ENCODE assay signal across 19 cellular contexts in genomic region chr2:189624648-189625355, GRCh38. TPM values are rescaled to one million over a fixed set of nuclear protein-coding genes. Genes with fewer than 3 reads are reported as not detected.
DNase-seq lines count a peak whose midpoint lies in the region; ATAC-seq, FAIRE-seq and TF ChIP-seq lines count a peak whose summit lies in the region.
"Had no signal": no experiment of that assay in that cellular context is flagged by ENCODE, and none has a peak within 500 bp of the region (broad histone marks: within the 10 kb centered on the region; RNA-seq: fewer than 3 reads in every experiment).

No MANE protein-coding gene starts in this region.

- H3K27me3 Mint-ChIP-seq in activated CD8-positive, alpha-beta T cell treated with anti-CD3 and anti-CD28 coated beads for 36 hours: no peaks in the 10 kb centered on the region
- H3K27me3 Mint-ChIP-seq in activated CD8-positive, alpha-beta T cell treated with anti-CD3 and anti-CD28 coated beads, Interleukin-2, amount 10 ng/mL, durations not matched to agents 7 days and 5 days (ENCODE audit: low read depth): no peaks in the 10 kb centered on the region

- H3K9me3 ChIP-seq in parathyroid adenoma (ENCODE audit: control insufficient read depth, low read length) (no peaks in the 10 kb centered on the region), HAP-1 (no peaks in the 10 kb centered on the region), GM23248 (ENCODE audit: low read depth) (no peaks in the 10 kb centered on the region)
- H3K9me3 ChIP-seq: right atrium auricular region had no signal

- H3K9me3 Mint-ChIP-seq in activated CD8-positive, alpha-beta T cell treated with anti-CD3 and anti-CD28 coated beads for 36 hours: no peaks in the 10 kb centered on the region
- no peaks in the 10 kb centered on the region for H3K9me3 Mint-ChIP-seq in activated CD8-positive, alpha-beta T cell treated with anti-CD3 and anti-CD28 coated beads, Interleukin-2, amount 10 ng/mL, durations not matched to agents 7 days and 5 days (ENCODE audit: insufficient read depth)
- H3K9me3 Mint-ChIP-seq: CD4-positive, CD25-positive, alpha-beta regulatory T cell; neural crest cell had no signal

- no peaks in the 10 kb centered on the region for H3K79me2 ChIP-seq in parathyroid adenoma
- H3K79me2 ChIP-seq in GM23248 (ENCODE audit: insufficient read depth): no peaks in the 10 kb centered on the region

- WGBS in GM23248 (ENCODE audit: low coverage in 1 of 2, low lambda C conversion rate in 2 of 2, missing lambda C conversion rate in 2 of 2), 2 experiments: 82 to 87% methylated on average over 3 of the region's 3 CpGs

- FAIRE-seq in bronchial epithelial cell (lab: Jason Lieb, UNC): no peak

- H3K4me3 ChIP-seq in bronchial epithelial cell (ENCODE audit: low read depth, low read length) (no peak overlapping the region), parathyroid adenoma (ENCODE audit: low read depth, low read length) (no peak overlapping the region), HAP-1 (no peak overlapping the region), GM23248 (no peak overlapping the region)
- H3K4me3 ChIP-seq: right atrium auricular region had no signal

- no peaks in the 10 kb centered on the region for H3K36me3 Mint-ChIP-seq in activated CD8-positive, alpha-beta T cell treated with anti-CD3 and anti-CD28 coated beads for 36 hours (ENCODE audit: low read depth)
- no peaks in the 10 kb centered on the region for H3K36me3 Mint-ChIP-seq in activated CD8-positive, alpha-beta T cell treated with anti-CD3 and anti-CD28 coated beads, Interleukin-2, amount 10 ng/mL, durations not matched to agents 7 days and 5 days (ENCODE audit: low read depth)
- H3K36me3 Mint-ChIP-seq: CD4-positive, CD25-positive, alpha-beta regulatory T cell had no signal

- H3K4me1 ChIP-seq in parathyroid adenoma (peaks cover 7% of the 10 kb centered on the region), HAP-1 (no peaks in the 10 kb centered on the region), GM23248 (ENCODE audit: insufficient read depth) (no peaks in the 10 kb centered on the region)
- H3K4me1 ChIP-seq: right atrium auricular region had no signal

- ATAC-seq in activated CD8-positive, alpha-beta T cell treated with anti-CD3 and anti-CD28 coated beads for 36 hours: peak; percentile 62
- no peak for ATAC-seq in activated CD8-positive, alpha-beta T cell treated with anti-CD3 and anti-CD28 coated beads, Interleukin-2, amount 10 ng/mL, durations not matched to agents 7 days and 5 days
- ATAC-seq: SK-N-SH treated with all-trans-retinoic acid at 6 μM for 48 hours had no signal

- no peak overlapping the region for H3K27ac Mint-ChIP-seq in activated CD8-positive, alpha-beta T cell treated with anti-CD3 and anti-CD28 coated beads for 36 hours
- no peak overlapping the region for H3K27ac Mint-ChIP-seq in activated CD8-positive, alpha-beta T cell treated with anti-CD3 and anti-CD28 coated beads, Interleukin-2, amount 10 ng/mL, durations not matched to agents 7 days and 5 days

- peak; percentile 4 for DNase-seq in activated CD8-positive, alpha-beta T cell treated with anti-CD3 and anti-CD28 coated beads for 36 hours
- DNase-seq in activated CD8-positive, alpha-beta T cell treated with anti-CD3 and anti-CD28 coated beads, Interleukin-2, amount 10 ng/mL, durations not matched to agents 7 days and 5 days: no peak
- peak; percentile 40 for DNase-seq in NCI-H510A (lab: John Stamatoyannopoulos, UW)
- peak; percentile 70 for DNase-seq in bronchial epithelial cell (ENCODE audit: low read depth)
- DNase-seq in HAP-1 (ENCODE audit: low spot score in 2 of 2): no peak
- DNase-seq in GM23248: no peak
- no peak for DNase-seq in AG08396 (ENCODE audit: low spot score)
- DNase-seq: ACHN; CD4-positive, CD25-positive, alpha-beta regulatory T cell; cortex of kidney; KBM-7; NCI-H1105; NCI-H2227 treated with DMSO at 0.1 percent for 48 hours had no signal

- CTCF ChIA-PET in activated CD8-positive, alpha-beta T cell treated with anti-CD3 and anti-CD28 coated beads for 36 hours (lab: Charles Lee): interaction anchor here (1.0 to 1.4 kb wide), 3 partner anchors 10 to 122 kb away, joined by 3 to 4 read pairs (median 3); no protein-coding TSS in a partner anchor
- CTCF ChIA-PET in activated CD8-positive, alpha-beta T cell treated with anti-CD3 and anti-CD28 coated beads, Interleukin-2, amount 10 ng/mL, durations not matched to agents 7 days and 5 days (lab: Charles Lee): no interaction called here

- H3K27ac ChIP-seq in parathyroid adenoma (no peak overlapping the region), GM23248 (no peak overlapping the region)
- H3K27ac ChIP-seq: epithelial cell of prostate, HL-60, right atrium auricular region had no signal

- H3K4me1 Mint-ChIP-seq in activated CD8-positive, alpha-beta T cell treated with anti-CD3 and anti-CD28 coated beads for 36 hours (ENCODE audit: low read depth): peaks cover 20% of the 10 kb centered on the region
- H3K4me1 Mint-ChIP-seq in activated CD8-positive, alpha-beta T cell treated with anti-CD3 and anti-CD28 coated beads, Interleukin-2, amount 10 ng/mL, durations not matched to agents 7 days and 5 days (ENCODE audit: low read depth): peaks cover 11% of the 10 kb centered on the region
- H3K4me1 Mint-ChIP-seq: neural crest cell had no signal

- H3K36me3 ChIP-seq in bronchial epithelial cell (ENCODE audit: control insufficient read depth, insufficient read depth, low read length) (no peaks in the 10 kb centered on the region), parathyroid adenoma (ENCODE audit: control insufficient read depth, insufficient read depth, low read length) (no peaks in the 10 kb centered on the region), HAP-1 (replicated peaks) (no peaks in the 10 kb centered on the region), GM23248 (ENCODE audit: low read depth) (no peaks in the 10 kb centered on the region)
- H3K36me3 ChIP-seq: right atrium auricular region had no signal

- no peaks in the 10 kb centered on the region for H3K9me2 ChIP-seq in GM23248 (ENCODE audit: insufficient read depth)

- TF ChIP-seq CTCF in activated CD8-positive, alpha-beta T cell treated with anti-CD3 and anti-CD28 coated beads for 36 hours (IDR thresholded peaks at IDR 0.05): no peak
- peak; percentile 6 for TF ChIP-seq CTCF in bronchial epithelial cell (IDR thresholded peaks at IDR 0.05; ENCODE audit: insufficient read depth, low read length, severe bottlenecking)
- TF ChIP-seq CTCF in parathyroid adenoma (IDR thresholded peaks at IDR 0.05): no peak

- no peaks in the 10 kb centered on the region for H3K27me3 ChIP-seq in bronchial epithelial cell (ENCODE audit: control insufficient read depth, insufficient read depth, low read length)
- H3K27me3 ChIP-seq in parathyroid adenoma (ENCODE audit: control insufficient read depth, insufficient read depth, low read length): no peaks in the 10 kb centered on the region
- no peaks in the 10 kb centered on the region for H3K27me3 ChIP-seq in HAP-1 (ENCODE audit: low read depth)
- no peaks in the 10 kb centered on the region for H3K27me3 ChIP-seq in GM23248 (replicated peaks; ENCODE audit: insufficient read depth)
- H3K27me3 ChIP-seq: right atrium auricular region had no signal

- H3K4me3 Mint-ChIP-seq in activated CD8-positive, alpha-beta T cell treated with anti-CD3 and anti-CD28 coated beads for 36 hours: no peak overlapping the region
- H3K4me3 Mint-ChIP-seq in activated CD8-positive, alpha-beta T cell treated with anti-CD3 and anti-CD28 coated beads, Interleukin-2, amount 10 ng/mL, durations not matched to agents 7 days and 5 days: no peak overlapping the region
- H3K4me3 Mint-ChIP-seq: CD4-positive, CD25-positive, alpha-beta regulatory T cell; neural crest cell had no signal

- no peaks in the 10 kb centered on the region for H4K20me1 ChIP-seq in GM23248 (ENCODE audit: insufficient read depth)

- H3K9ac ChIP-seq in parathyroid adenoma (no peak overlapping the region), GM23248 (no peak overlapping the region)

- POLR2A ChIA-PET in activated CD8-positive, alpha-beta T cell treated with anti-CD3 and anti-CD28 coated beads for 36 hours (lab: Charles Lee): no interaction called here
- POLR2A ChIA-PET in activated CD8-positive, alpha-beta T cell treated with anti-CD3 and anti-CD28 coated beads, Interleukin-2, amount 10 ng/mL, durations not matched to agents 7 days and 5 days (lab: Charles Lee): interaction anchor here (0.8 kb wide), 1 partner anchor 8 kb away, joined by 4 read pairs; no protein-coding TSS in a partner anchor

- H2AFZ ChIP-seq in parathyroid adenoma (peak overlapping the region; percentile 43), GM23248 (no peak overlapping the region)

- in situ Hi-C loops in HAP-1 (cut with MboI; ENCODE audit: low sequenced_read_pairs): no loop called here
- in situ Hi-C loops in GM23248 (cut with MboI): no loop called here

- H3K4me2 ChIP-seq in parathyroid adenoma (ENCODE audit: low read length) (no peak overlapping the region), GM23248 (ENCODE audit: unreplicated experiment) (no peak overlapping the region)

- H3F3A ChIP-seq in GM23248 (ENCODE audit: insufficient read depth): no peaks in the 10 kb centered on the region

- intact Hi-C loops in activated CD8-positive, alpha-beta T cell treated with anti-CD3 and anti-CD28 coated beads for 36 hours (cut with micrococcal nuclease): no loop called here

RNA-seq across cellular contexts. Expression of gene ASNSD1, which starts 36.5 kb away (rescaled TPM):
- 10 to 100 TPM; 41.0 to 43.2 TPM for total RNA-seq in activated CD8-positive, alpha-beta T cell treated with anti-CD3 and anti-CD28 coated beads for 36 hours
- 10 to 100 TPM; 36.9 to 39.4 TPM for total RNA-seq in activated CD8-positive, alpha-beta T cell treated with anti-CD3 and anti-CD28 coated beads, Interleukin-2, amount 10 ng/mL, durations not matched to agents 7 days and 5 days
- 30.3 and 36.6 TPM in 2 replicates for total RNA-seq in bronchial epithelial cell
- 63.4 and 67.7 TPM in 2 replicates for total RNA-seq in GM23248 (2014; rRNA removed; shearing (Covaris generic))
- polyA plus RNA-seq in GM23248 (2016; fragmentation: Nextera tagmentation; extraction: Ambion mirVana): 54.4 and 61.7 TPM in 2 replicates

RNA-seq across cellular contexts. Expression of gene SLC40A1, which starts 44.2 kb away (rescaled TPM):
- 1 to 10 TPM; 1.2 to 1.5 TPM for total RNA-seq in activated CD8-positive, alpha-beta T cell treated with anti-CD3 and anti-CD28 coated beads for 36 hours
- total RNA-seq in activated CD8-positive, alpha-beta T cell treated with anti-CD3 and anti-CD28 coated beads, Interleukin-2, amount 10 ng/mL, durations not matched to agents 7 days and 5 days: under 1 TPM; 0.31 to 0.47 TPM
- total RNA-seq in bronchial epithelial cell: 1.0 and 1.1 TPM in 2 replicates
- total RNA-seq in GM23248 (2014; rRNA removed; shearing (Covaris generic)): 0.25 TPM in 1 of 2 replicates, not detected in the other
- polyA plus RNA-seq in GM23248 (2016; fragmentation: Nextera tagmentation; extraction: Ambion mirVana): 0.15 and 0.28 TPM in 2 replicates

RNA-seq across cellular contexts. Expression of gene ANKAR, which starts 49.7 kb away (rescaled TPM):
- 1 to 10 TPM; 3.5 to 3.6 TPM for total RNA-seq in activated CD8-positive, alpha-beta T cell treated with anti-CD3 and anti-CD28 coated beads for 36 hours
- 1 to 10 TPM; 4.8 to 5.2 TPM for total RNA-seq in activated CD8-positive, alpha-beta T cell treated with anti-CD3 and anti-CD28 coated beads, Interleukin-2, amount 10 ng/mL, durations not matched to agents 7 days and 5 days
- 2.1 and 3.7 TPM in 2 replicates for total RNA-seq in bronchial epithelial cell
- total RNA-seq in GM23248 (2014; rRNA removed; shearing (Covaris generic)): 2.3 and 3.4 TPM in 2 replicates
- 3.1 and 3.8 TPM in 2 replicates for polyA plus RNA-seq in GM23248 (2016; fragmentation: Nextera tagmentation; extraction: Ambion mirVana)

Comparison
In these comparisons a context has a peak if more than half of its experiments do, and no peak if none do; other contexts are left out.
1. DNase-seq: peak in activated CD8-positive, alpha-beta T cell treated with anti-CD3 and anti-CD28 coated beads for 36 hours (single experiment), NCI-H510A (single experiment) and bronchial epithelial cell (single experiment); none in activated CD8-positive, alpha-beta T cell treated with anti-CD3 and anti-CD28 coated beads, Interleukin-2, amount 10 ng/mL, durations not matched to agents 7 days and 5 days (single experiment), HAP-1 (0 of 2), GM23248 (single experiment) and AG08396 (single experiment).